8 cellular contexts compared by ENCODE assay signal in genomic region chr7:3300651-3301471, GRCh38. TPM values are rescaled to one million over a fixed set of nuclear protein-coding genes. Genes with fewer than 3 reads are reported as not detected.
A peak's percentile ranks its signal among the peaks of the same experiment; 100 is the strongest.
DNase-seq lines count a peak whose midpoint lies in the region; ATAC-seq and TF ChIP-seq lines count a peak whose summit lies in the region.

A gene with protein sequence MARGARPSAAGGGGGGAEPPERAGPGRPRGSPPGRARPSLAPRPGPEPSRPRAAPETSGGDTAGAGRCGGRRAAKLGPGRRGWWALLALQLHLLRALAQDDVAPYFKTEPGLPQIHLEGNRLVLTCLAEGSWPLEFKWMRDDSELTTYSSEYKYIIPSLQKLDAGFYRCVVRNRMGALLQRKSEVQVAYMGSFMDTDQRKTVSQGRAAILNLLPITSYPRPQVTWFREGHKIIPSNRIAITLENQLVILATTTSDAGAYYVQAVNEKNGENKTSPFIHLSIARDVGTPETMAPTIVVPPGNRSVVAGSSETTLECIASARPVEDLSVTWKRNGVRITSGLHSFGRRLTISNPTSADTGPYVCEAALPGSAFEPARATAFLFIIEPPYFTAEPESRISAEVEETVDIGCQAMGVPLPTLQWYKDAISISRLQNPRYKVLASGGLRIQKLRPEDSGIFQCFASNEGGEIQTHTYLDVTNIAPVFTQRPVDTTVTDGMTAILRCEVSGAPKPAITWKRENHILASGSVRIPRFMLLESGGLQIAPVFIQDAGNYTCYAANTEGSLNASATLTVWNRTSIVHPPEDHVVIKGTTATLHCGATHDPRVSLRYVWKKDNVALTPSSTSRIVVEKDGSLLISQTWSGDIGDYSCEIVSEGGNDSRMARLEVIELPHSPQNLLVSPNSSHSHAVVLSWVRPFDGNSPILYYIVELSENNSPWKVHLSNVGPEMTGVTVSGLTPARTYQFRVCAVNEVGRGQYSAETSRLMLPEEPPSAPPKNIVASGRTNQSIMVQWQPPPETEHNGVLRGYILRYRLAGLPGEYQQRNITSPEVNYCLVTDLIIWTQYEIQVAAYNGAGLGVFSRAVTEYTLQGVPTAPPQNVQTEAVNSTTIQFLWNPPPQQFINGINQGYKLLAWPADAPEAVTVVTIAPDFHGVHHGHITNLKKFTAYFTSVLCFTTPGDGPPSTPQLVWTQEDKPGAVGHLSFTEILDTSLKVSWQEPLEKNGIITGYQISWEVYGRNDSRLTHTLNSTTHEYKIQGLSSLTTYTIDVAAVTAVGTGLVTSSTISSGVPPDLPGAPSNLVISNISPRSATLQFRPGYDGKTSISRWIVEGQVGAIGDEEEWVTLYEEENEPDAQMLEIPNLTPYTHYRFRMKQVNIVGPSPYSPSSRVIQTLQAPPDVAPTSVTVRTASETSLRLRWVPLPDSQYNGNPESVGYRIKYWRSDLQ (N-terminal part only) (plus strand): TSS chr7:3301252. CDS start chr7:3301587, 335 bp downstream.

- ATAC-seq in left cardiac atrium (peak; percentile 99), upper lobe of right lung (peak; percentile 98)

- TF ChIP-seq POLR2A in adrenal gland (IDR thresholded peaks at IDR 0.05) (no peak), prostate gland (IDR thresholded peaks at IDR 0.05) (peak; percentile 14)

- H3K27me3 ChIP-seq in adrenal gland = no peaks in the 10 kb centered on the region
- H3K27me3 ChIP-seq in prostate gland (replicated peaks; ENCODE audit: insufficient read depth) = no peaks in the 10 kb centered on the region
- H3K27me3 ChIP-seq in upper lobe of right lung = no peaks in the 10 kb centered on the region

- 0 to 1% (median 0%) methylated on average over 17 to 121 of the region's 122 CpGs for WGBS in adrenal gland, 4 donors
- under 1% methylated on average over 107 of the region's 122 CpGs for WGBS in prostate gland

- peak; percentile 33 to 97 (median 70) for TF ChIP-seq CTCF in adrenal gland (IDR thresholded peaks at IDR 0.05)
- TF ChIP-seq CTCF in prostate gland (IDR thresholded peaks at IDR 0.05) = peak; percentile 91 to 99 (median 95)
- peak; percentile 84 for TF ChIP-seq CTCF in upper lobe of right lung (IDR thresholded peaks at IDR 0.05)

- H3K27ac ChIP-seq in adrenal gland (no peak within 1 kb of the TSS), prostate gland (peak within 1 kb of the TSS in 1 of 2 donors; percentile 6), upper lobe of right lung (no peak within 1 kb of the TSS)

- no peaks in the 10 kb centered on the region for H3K36me3 ChIP-seq in ES-I3 (ENCODE audit: insufficient read depth, low read length)
- no peaks in the 10 kb centered on the region for H3K36me3 ChIP-seq in adrenal gland (replicated peaks in 1 of 2)
- no peaks in the 10 kb centered on the region for H3K36me3 ChIP-seq in prostate gland
- no peaks in the 10 kb centered on the region for H3K36me3 ChIP-seq in upper lobe of right lung

- H3K4me1 ChIP-seq in ES-I3 (ENCODE audit: insufficient read depth, low read length) (no peaks in the 10 kb centered on the region), adrenal gland (replicated peaks in 1 of 2) (peaks cover 12 to 13% of the 10 kb centered on the region in 2 donors), prostate gland (replicated peaks) (no peaks in the 10 kb centered on the region), upper lobe of right lung (peaks cover 7% of the 10 kb centered on the region)

- H3K4me3 ChIP-seq in adrenal gland = peak within 1 kb of the TSS in 2 of 4 donors; percentile 20 to 70
- peak within 1 kb of the TSS; percentile 48 to 56 for H3K4me3 ChIP-seq in prostate gland
- peak within 1 kb of the TSS; percentile 59 for H3K4me3 ChIP-seq in upper lobe of right lung

- H3K9me3 ChIP-seq in ES-I3 (ENCODE audit: control insufficient read depth, insufficient read depth, low read length) (no peaks in the 10 kb centered on the region), adrenal gland (replicated peaks in 1 of 3) (no peaks in the 10 kb centered on the region), prostate gland (no peaks in the 10 kb centered on the region), upper lobe of right lung (no peaks in the 10 kb centered on the region)

- peak within 1 kb of the TSS; percentile 77 for H3K9ac ChIP-seq in ES-I3 (ENCODE audit: low read depth, low read length)

- intact Hi-C loops in adrenal gland (cut with DNase I) (loop anchor here in 1 of 2 donors (5.0 kb wide), 1 partner anchor 596 kb away; no protein-coding TSS in a partner anchor), left cardiac atrium (cut with DNase I) (loop anchor here in 1 of 2 donors (5.0 to 10.0 kb wide), 2 partner anchors 374 to 596 kb away; no protein-coding TSS in a partner anchor), prostate gland (cut with DNase I) (loop anchor here (5.0 to 10.0 kb wide), 3 partner anchors 71 to 596 kb away; no protein-coding TSS in a partner anchor), upper lobe of right lung (cut with DNase I) (no loop called here)

- DNase-seq in HCEC 1CT (peak; percentile 88), NAMALWA (ENCODE audit: low spot score) (peak; percentile 93), SKM-1 (lab: John Stamatoyannopoulos, UW; ENCODE audit: unreplicated experiment) (peak; percentile 71), adrenal gland (peak; percentile 87 to 94 (median 90)), left cardiac atrium (peak; percentile 94), prostate gland (ENCODE audit: low spot score) (peak; percentile 89), upper lobe of right lung (peak; percentile 95)

RNA-seq across cellular contexts. Expression of the gene that starts here (rescaled TPM):
- total RNA-seq in adrenal gland (1 to 10 TPM in 5 of 8 donors, under 1 TPM in 3; 0.50 to 3.6 (median 1.5) TPM), left cardiac atrium (1 to 10 TPM; 2.0 to 2.8 TPM), prostate gland (10 to 100 TPM in 1 of 2 donors, 1 to 10 TPM in 1; 4.8 to 13.2 TPM), upper lobe of right lung (10.4 TPM)
- polyA plus RNA-seq in adrenal gland = 1 to 10 TPM in 2 of 3 donors, under 1 TPM in 1; 0.79 to 1.8 (median 1.5) TPM
